ENCODE assay signal across 8 cellular contexts in the genomic region with DNA sequence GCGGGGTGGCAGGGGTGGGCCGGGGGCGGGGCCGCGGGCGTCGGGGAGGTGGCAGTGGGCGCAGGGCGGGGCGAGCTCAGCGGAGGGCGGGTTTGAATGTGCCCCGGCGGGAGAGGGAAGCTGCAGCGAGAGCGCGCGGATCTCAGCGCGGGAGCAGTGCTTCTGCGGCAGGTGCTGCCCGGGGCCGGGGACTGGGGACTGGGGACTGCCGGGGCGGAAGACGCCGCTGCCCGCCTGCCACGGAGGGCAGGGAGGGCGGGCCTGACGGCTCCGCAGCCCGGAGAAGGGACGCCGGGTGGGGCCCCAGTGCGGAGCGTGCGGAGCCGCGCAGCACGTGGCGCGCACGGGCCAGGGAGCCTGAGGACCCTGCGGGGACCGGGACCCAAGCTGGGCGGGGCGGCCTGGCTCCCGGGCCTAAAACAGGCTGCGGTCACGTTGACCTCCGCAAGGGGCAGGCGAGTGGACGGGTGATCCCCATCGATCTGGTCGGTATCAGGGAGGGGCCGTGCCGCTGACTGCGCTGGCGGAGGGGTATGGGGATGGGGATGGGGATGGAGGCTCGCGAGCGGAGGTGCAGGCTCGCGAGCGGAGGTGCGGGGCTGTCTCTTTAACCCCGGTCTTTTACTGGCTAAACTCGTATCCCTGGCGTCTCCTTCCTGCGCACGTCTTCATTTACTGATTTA. TPM values are rescaled to one million over a fixed set of nuclear protein-coding genes. Genes with fewer than 3 reads are reported as not detected.
A peak's percentile ranks its signal among the peaks of the same experiment; 100 is the strongest.
DNase-seq lines count a peak whose midpoint lies in the region; ATAC-seq and TF ChIP-seq lines count a peak whose summit lies in the region.

A gene (plus strand): TSS at position 125 of the 683 bp plus-strand sequence. CDS start 3,719 bp downstream, outside the sequence.

- H3K4me1 Mint-ChIP-seq in CD14-positive monocyte, result peaks cover 64% of the 10 kb centered on the region

- TF ChIP-seq CTCF in CD14-positive monocyte (IDR thresholded peaks at IDR 0.05), result peak; percentile 37
- no peak for TF ChIP-seq CTCF in foreskin keratinocyte (conservative IDR thresholded peaks at IDR 0.05)

- H3K4me3 Mint-ChIP-seq in CD14-positive monocyte, result peak within 1 kb of the TSS; percentile 73 to 88

- H3K27ac ChIP-seq in foreskin keratinocyte, result no peak within 1 kb of the TSS
- peak within 1 kb of the TSS; percentile 35 for H3K27ac ChIP-seq in substantia nigra (ENCODE audit: low read depth, low read length, poor library complexity, severe bottlenecking)

- H3K27me3 ChIP-seq in foreskin keratinocyte, result peaks cover 4% of the 10 kb centered on the region
- H3K27me3 ChIP-seq in neuron (ENCODE audit: insufficient read depth, low read length), result no peaks in the 10 kb centered on the region

- ATAC-seq in GM19455 (IDR thresholded peaks at IDR 0.05; ENCODE audit: unreplicated experiment) (peak; percentile 49), foreskin keratinocyte (peak; percentile 54)

- H3K4me3 ChIP-seq in neuron (ENCODE audit: low read length), result peak within 1 kb of the TSS; percentile 45

- peak within 1 kb of the TSS in 6 of 7 donors; percentile 5 to 76 (median 48) for H3K27ac Mint-ChIP-seq in CD14-positive monocyte

- H3K36me3 Mint-ChIP-seq in CD14-positive monocyte, result peaks cover 0 to 6% of the 10 kb centered on the region in 2 donors

- peaks cover 5 to 17% (median 7%) of the 10 kb centered on the region in 3 donors for H3K27me3 Mint-ChIP-seq in CD14-positive monocyte (ENCODE audit: low read depth in 3 of 3)

- intact Hi-C loops in CD14-positive monocyte (cut with micrococcal nuclease), result loop anchor here (5.0 kb wide), 2 partner anchors 34 to 96 kb away; a partner anchor contains a TSS

- peaks cover 0 to 2% (median 0%) of the 10 kb centered on the region in 7 donors for H3K9me3 Mint-ChIP-seq in CD14-positive monocyte

- no peak for DNase-seq in CD14-positive monocyte (ENCODE audit: low spot score)
- peak; percentile 71 for DNase-seq in KG1 (lab: John Stamatoyannopoulos, UW)
- DNase-seq in SHP77 treated with DMSO at 0.1 percent for 48 hours (lab: John Stamatoyannopoulos, UW), result peak; percentile 49
- DNase-seq in activated effector memory CD4-positive, alpha-beta T cell treated with anti-CD3 and anti-CD28 coated beads, Interleukin-2, amount 50 U/mL, for 16 hours, result peak; percentile 93
- no peak for DNase-seq in foreskin keratinocyte
- peak in 41 of 49 donors; percentile 20 to 93 (median 52) for DNase-seq in substantia nigra (lab: John Stamatoyannopoulos, UW)

- H3K9me3 ChIP-seq in neuron (ENCODE audit: low read length), result no peaks in the 10 kb centered on the region

- peaks cover 13% of the 10 kb centered on the region for H3K4me1 ChIP-seq in foreskin keratinocyte
- peaks cover 54% of the 10 kb centered on the region for H3K4me1 ChIP-seq in neuron (ENCODE audit: insufficient read depth, low read length)

- peak within 1 kb of the TSS; percentile 19 for H2AFZ ChIP-seq in neuron (ENCODE audit: low read depth, low read length)

- H3K36me3 ChIP-seq in neuron (ENCODE audit: insufficient read depth, low read length), result no peaks in the 10 kb centered on the region

RNA-seq across cellular contexts. Expression of the gene that starts here (rescaled TPM):
- polyA plus RNA-seq in CD14-positive monocyte (10 to 100 TPM; 14.3 to 15.0 TPM), foreskin keratinocyte (42.1 and 50.9 TPM in 2 replicates)
- total RNA-seq in foreskin keratinocyte, result 34.6 and 42.2 TPM in 2 replicates

Comparison
In these comparisons a context has a peak if more than half of its experiments do, and no peak if none do; other contexts are left out.
1. DNase-seq: peak in KG1 (single experiment), SHP77 treated with DMSO at 0.1 percent for 48 hours (single experiment), activated effector memory CD4-positive, alpha-beta T cell treated with anti-CD3 and anti-CD28 coated beads, Interleukin-2, amount 50 U/mL, for 16 hours (single experiment) and substantia nigra (41 of 49); none in CD14-positive monocyte (single experiment) and foreskin keratinocyte (0 of 2).